In the genomic region with DNA sequence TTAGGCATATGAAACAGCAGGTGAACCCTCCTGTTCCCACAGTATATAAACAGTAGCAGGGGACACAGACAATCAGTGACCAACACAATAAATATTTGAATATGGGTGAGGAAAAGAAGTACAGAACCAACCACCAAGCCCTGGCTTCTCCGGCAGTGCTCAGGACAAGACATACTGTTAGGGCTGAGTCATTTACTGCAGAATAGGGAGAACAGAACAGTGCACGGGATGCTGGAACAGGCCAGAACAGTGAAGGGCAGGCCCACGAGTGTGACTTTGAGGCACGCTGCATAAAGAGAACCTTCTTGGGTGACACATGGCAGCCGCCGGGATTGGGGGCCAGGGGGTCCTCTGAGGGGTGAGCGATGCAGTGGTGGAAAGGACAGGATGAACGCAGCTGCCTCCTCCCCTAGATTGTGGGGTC, we compare ENCODE assay signal across 14 cellular contexts.
DNase-seq lines count a peak whose midpoint lies in the region; ATAC-seq and TF ChIP-seq lines count a peak whose summit lies in the region.
"Had no signal": no experiment of that assay in that cellular context is flagged by ENCODE, and none has a peak within 500 bp of the region (broad histone marks: within the 10 kb centered on the region; RNA-seq: fewer than 3 reads in every experiment).

No MANE protein-coding gene starts in this region.

- 68% methylated on average over 8 of the region's 8 CpGs for WGBS in prostate gland

- no peaks in the 10 kb centered on the region for H3K9me2 ChIP-seq in Karpas-422 (replicated peaks; ENCODE audit: insufficient read depth, low read length)

- H3K36me3 ChIP-seq in SJSA1 = peaks cover 6% of the 10 kb centered on the region; the same call in 1 of the 2 replicates
- H3K36me3 ChIP-seq in prostate gland = no peaks in the 10 kb centered on the region
- peaks cover 18% of the 10 kb centered on the region for H3K36me3 ChIP-seq in lower lobe of right lung
- H3K36me3 ChIP-seq in Karpas-422 (ENCODE audit: insufficient read depth, low read length) = no peaks in the 10 kb centered on the region

- H3K4me3 ChIP-seq in SJSA1 (no peak overlapping the region), prostate gland (no peak overlapping the region), lower lobe of right lung (no peak overlapping the region), Karpas-422 (ENCODE audit: low read length) (no peak overlapping the region)

- H3K79me2 ChIP-seq in Karpas-422 (ENCODE audit: low read length) = no peaks in the 10 kb centered on the region

- H4K20me1 ChIP-seq in Karpas-422 (ENCODE audit: insufficient read depth, low read depth, low read length) = peaks cover 23% of the 10 kb centered on the region; the same call in 1 of the 2 replicates

- ATAC-seq in lower lobe of right lung = no peak
- ATAC-seq: natural killer cell had no signal

- no peak overlapping the region for H3K4me2 ChIP-seq in Karpas-422 (ENCODE audit: low read depth, low read length, poor library complexity, severe bottlenecking)

- peak; percentile 86 for DNase-seq in ELR (ENCODE audit: low read depth)
- DNase-seq in SJSA1 (ENCODE audit: low read depth in 1 of 2, low spot score in 2 of 2) = peak; percentile 70 to 73
- DNase-seq in fibroblast of gingiva (ENCODE audit: low read depth) = peak; percentile 20
- DNase-seq in prostate gland (ENCODE audit: low spot score) = peak; percentile 63
- DNase-seq in lower lobe of right lung = no peak
- no peak for DNase-seq in AML-193 (lab: John Stamatoyannopoulos, UW)
- DNase-seq in DMS 273 (lab: John Stamatoyannopoulos, UW; ENCODE audit: unreplicated experiment) = no peak
- DNase-seq in Karpas-422 = no peak
- DNase-seq: activated CD4-positive, alpha-beta T cell treated with anti-CD3 and anti-CD28 coated beads, Interleukin-2, amount 50 U/mL, for 4 hours; Calu3; MV-4-11; natural killer cell; NCI-H526 treated with DMSO at 0.1 percent for 48 hours; small intestine had no signal

- no peak overlapping the region for H3K27ac ChIP-seq in SJSA1
- H3K27ac ChIP-seq in prostate gland = peak overlapping the region; percentile 48 to 84
- no peak overlapping the region for H3K27ac ChIP-seq in lower lobe of right lung
- no peak overlapping the region for H3K27ac ChIP-seq in Karpas-422 (ENCODE audit: low read length)

- H3K9me3 ChIP-seq in SJSA1 (replicated peaks) = no peaks in the 10 kb centered on the region
- H3K9me3 ChIP-seq in prostate gland = no peaks in the 10 kb centered on the region
- no peaks in the 10 kb centered on the region for H3K9me3 ChIP-seq in lower lobe of right lung
- H3K9me3 ChIP-seq in Karpas-422 (ENCODE audit: low read length) = no peaks in the 10 kb centered on the region

- no peak for TF ChIP-seq CTCF in prostate gland (IDR thresholded peaks at IDR 0.05)
- no peak for TF ChIP-seq CTCF in lower lobe of right lung (IDR thresholded peaks at IDR 0.05)

- H3K27me3 ChIP-seq in SJSA1 (replicated peaks) (no peaks in the 10 kb centered on the region), prostate gland (replicated peaks; ENCODE audit: insufficient read depth) (no peaks in the 10 kb centered on the region), lower lobe of right lung (ENCODE audit: low read depth) (no peaks in the 10 kb centered on the region), Karpas-422 (ENCODE audit: low read length) (no peaks in the 10 kb centered on the region)

- peaks cover 31% of the 10 kb centered on the region for H3K4me1 ChIP-seq in SJSA1 (replicated peaks)
- H3K4me1 ChIP-seq in prostate gland (replicated peaks) = peaks cover 26% of the 10 kb centered on the region
- H3K4me1 ChIP-seq in lower lobe of right lung = peaks cover 19% of the 10 kb centered on the region
- peaks cover 5% of the 10 kb centered on the region for H3K4me1 ChIP-seq in Karpas-422 (ENCODE audit: low read length)

- TF ChIP-seq POLR2A in prostate gland (IDR thresholded peaks at IDR 0.05) = no peak

- no peak overlapping the region for H2AFZ ChIP-seq in Karpas-422 (ENCODE audit: low read length)

- H3K9ac ChIP-seq in Karpas-422 (ENCODE audit: low read length) = no peak overlapping the region

- intact Hi-C loops in prostate gland (cut with DNase I) = no loop called here
- intact Hi-C loops in lower lobe of right lung (cut with DNase I) = no loop called here

Comparison
In these comparisons a context has a peak if more than half of its experiments do, and no peak if none do; other contexts are left out.
1. DNase-seq: peak in ELR (single experiment), SJSA1 (2 of 2), fibroblast of gingiva (single experiment) and prostate gland (single experiment); none in lower lobe of right lung (single experiment), AML-193 (0 of 2), DMS 273 (single experiment) and Karpas-422 (single experiment).
2. H3K27ac ChIP-seq: peak in prostate gland (2 of 2); none in SJSA1 (single experiment), lower lobe of right lung (single experiment) and Karpas-422 (single experiment).